In the genomic region with DNA sequence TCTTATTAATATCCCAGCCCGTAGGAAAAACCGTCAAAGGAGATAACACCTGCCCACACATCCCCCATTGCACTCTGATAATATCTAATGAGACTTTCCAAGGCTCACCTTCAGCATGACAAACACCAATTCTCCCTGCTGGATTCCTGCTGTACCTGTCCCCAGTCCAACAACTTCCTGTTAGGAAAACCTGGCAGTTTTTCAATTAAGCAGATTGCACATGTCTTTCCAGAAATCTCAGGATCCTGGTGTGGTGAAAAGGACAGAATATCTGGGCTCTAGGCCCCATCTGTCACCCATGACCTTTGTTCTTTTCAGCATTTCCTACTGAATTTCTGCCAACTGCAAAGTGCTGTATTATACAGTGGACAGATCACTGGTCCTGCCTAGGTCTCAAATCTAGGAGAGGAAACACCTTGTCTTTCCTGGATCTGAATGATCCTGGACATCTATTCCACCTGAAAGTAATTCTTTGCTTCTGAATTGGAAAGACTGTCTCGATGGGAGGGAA, we compare ENCODE assay signal across 7 cellular contexts. TPM values are rescaled to one million over a fixed set of nuclear protein-coding genes. Genes with fewer than 3 reads are reported as not detected.
A peak's percentile ranks its signal among the peaks of the same experiment; 100 is the strongest.
DNase-seq lines count a peak whose midpoint lies in the region; ATAC-seq and TF ChIP-seq lines count a peak whose summit lies in the region.

No MANE protein-coding gene starts in this region.

- H3K4me2 ChIP-seq in DND-41 (ENCODE audit: insufficient read depth, low read length), result peak overlapping the region; percentile 52
- peak overlapping the region; percentile 45 for H3K4me2 ChIP-seq in skeletal muscle satellite cell (ENCODE audit: low read length)

- no peak for ATAC-seq in DND-41 (ENCODE audit: insufficient read depth, low read depth)
- ATAC-seq in HG02884 (IDR thresholded peaks at IDR 0.05; ENCODE audit: unreplicated experiment), result no peak
- ATAC-seq in GM19463 (IDR thresholded peaks at IDR 0.05; ENCODE audit: unreplicated experiment), result no peak

- H2AFZ ChIP-seq in DND-41 (ENCODE audit: low read depth, low read length), result 0 out of 2 replicates have a peak overlapping the region, but pooled peaks have one; percentile 44

- H3K27me3 ChIP-seq in DND-41 (ENCODE audit: insufficient read depth, low read length, poor library complexity) (no peaks in the 10 kb centered on the region), skeletal muscle satellite cell (ENCODE audit: control insufficient read depth, insufficient read depth, low read length) (peaks cover 9% of the 10 kb centered on the region)

- TF ChIP-seq CTCF in DND-41 (IDR thresholded peaks at IDR 0.05; ENCODE audit: borderline replicate concordance, extremely low read depth, low read length, poor library complexity, severe bottlenecking) (no peak), coronary artery (IDR thresholded peaks at IDR 0.05) (no peak)

- no peak overlapping the region for H3K4me3 ChIP-seq in DND-41 (ENCODE audit: low read depth in 1 of 2, low read length in 2 of 2)
- peak overlapping the region; percentile 52 for H3K4me3 ChIP-seq in coronary artery
- no peak overlapping the region for H3K4me3 ChIP-seq in skeletal muscle satellite cell (ENCODE audit: low read length)

- H3K9me3 ChIP-seq in DND-41 (ENCODE audit: insufficient read depth, low read length, severe bottlenecking), result no peaks in the 10 kb centered on the region
- no peaks in the 10 kb centered on the region for H3K9me3 ChIP-seq in skeletal muscle satellite cell (replicated peaks; ENCODE audit: low read length)

- no peak for DNase-seq in DND-41
- peak; percentile 64 for DNase-seq in NCI-H2029 (lab: John Stamatoyannopoulos, UW)
- no peak for DNase-seq in coronary artery (ENCODE audit: low spot score)
- DNase-seq in D341Med (ENCODE audit: low spot score), result no peak

- H3K36me3 ChIP-seq in DND-41 (ENCODE audit: insufficient read depth, low read length) (no peaks in the 10 kb centered on the region), skeletal muscle satellite cell (ENCODE audit: insufficient read depth, low read length) (no peaks in the 10 kb centered on the region)

- H3K9ac ChIP-seq in DND-41 (ENCODE audit: low read depth, low read length), result 0 out of 2 replicates have a peak overlapping the region, but pooled peaks have one; percentile 20
- no peak overlapping the region for H3K9ac ChIP-seq in skeletal muscle satellite cell (ENCODE audit: low read depth, low read length)

- H3K27ac ChIP-seq in DND-41 (ENCODE audit: low read length), result no peak overlapping the region
- peak overlapping the region; percentile 49 to 66 for H3K27ac ChIP-seq in coronary artery

- H3K79me2 ChIP-seq in DND-41 (ENCODE audit: insufficient read depth, low read length), result no peaks in the 10 kb centered on the region

- H4K20me1 ChIP-seq in DND-41 (ENCODE audit: insufficient read depth, low read length), result no peaks in the 10 kb centered on the region

- H3K4me1 ChIP-seq in DND-41 (ENCODE audit: insufficient read depth, low read length), result peaks cover 10% of the 10 kb centered on the region; the same call in 1 of the 2 replicates
- no peaks in the 10 kb centered on the region for H3K4me1 ChIP-seq in skeletal muscle satellite cell (ENCODE audit: control insufficient read depth, insufficient read depth, low read length)

RNA-seq across cellular contexts. Expression of a gene that starts 27.7 kb away (rescaled TPM):
- total RNA-seq in skeletal muscle satellite cell (2012; rRNA removed), result 2.6 and 5.6 TPM in 2 replicates
